ENCODE assay signal across 18 cellular contexts in genomic region chr10:43340619-43341018, GRCh38. TPM values are rescaled to one million over a fixed set of nuclear protein-coding genes. Genes with fewer than 3 reads are reported as not detected.
DNase-seq lines count a peak whose midpoint lies in the region; ATAC-seq and TF ChIP-seq lines count a peak whose summit lies in the region.
"Had no signal": no experiment of that assay in that cellular context is flagged by ENCODE, and none has a peak within 500 bp of the region (broad histone marks: within the 10 kb centered on the region; RNA-seq: fewer than 3 reads in every experiment).

No MANE protein-coding gene starts in this region.

- DNase-seq in NCI-H226 (peak; percentile 88), occipital lobe (lab: John Stamatoyannopoulos, UW) (peak; percentile 51), ecto neural progenitor cell (ENCODE audit: low spot score) (no peak), NOMO-1 treated with dmso at 0.1 percent for 144 hours (lab: John Stamatoyannopoulos, UW; ENCODE audit: unreplicated experiment) (no peak), C1 segment of cervical spinal cord (lab: John Stamatoyannopoulos, UW) (no peak)
- no peak for DNase-seq in activated naive CD4-positive, alpha-beta T cell (lab: John Stamatoyannopoulos, UW)
- DNase-seq: activated CD4-positive, alpha-beta T cell treated with anti-CD3 and anti-CD28 coated beads for 48 hours; activated naive CD8-positive, alpha-beta T cell treated with anti-CD3 and anti-CD28 coated beads, Interleukin-2, amount 50 U/mL, for 24 hours; glutamatergic neuron; HFFc6; Kasumi-1; NCI-H187; NCI-H524 had no signal

- H3K27ac ChIP-seq in C4-2B = peak overlapping the region; percentile 13; the same call in 1 of the 2 replicates
- H3K27ac ChIP-seq: right atrium auricular region had no signal

- TF ChIP-seq CTCF in C4-2B (conservative IDR thresholded peaks at IDR 0.05) = no peak

- peak; percentile 92 for ATAC-seq in esophagus mucosa
- ATAC-seq: activated naive CD8-positive, alpha-beta T cell treated with anti-CD3 and anti-CD28 coated beads, Interleukin-2, amount 50 U/mL, for 24 hours had no signal

RNA-seq across cellular contexts. Expression of gene FXYD4, which starts 30.8 kb away (rescaled TPM):
- total RNA-seq in esophagus mucosa = not detected
- not detected for total RNA-seq in occipital lobe
- total RNA-seq: cerebellum, HFFc6, right atrium auricular region, RPMI7951 had no signal

Comparison
In these comparisons a context has a peak if more than half of its experiments do, and no peak if none do; other contexts are left out.
1. DNase-seq: peak in NCI-H226 (single experiment) and occipital lobe (single experiment); none in ecto neural progenitor cell (single experiment), NOMO-1 treated with dmso at 0.1 percent for 144 hours (single experiment), activated naive CD4-positive, alpha-beta T cell (0 of 4) and C1 segment of cervical spinal cord (0 of 14).